13 cellular contexts compared by ENCODE assay signal in genomic region chr6:169786349-169786748, GRCh38. TPM values are rescaled to one million over a fixed set of nuclear protein-coding genes. Genes with fewer than 3 reads are reported as not detected.
DNase-seq lines count a peak whose midpoint lies in the region; TF ChIP-seq lines count a peak whose summit lies in the region.
"Had no signal": no experiment of that assay in that cellular context is flagged by ENCODE, and none has a peak within 500 bp of the region (broad histone marks: within the 10 kb centered on the region; RNA-seq: fewer than 3 reads in every experiment).

No MANE protein-coding gene starts in this region.

- no peak for TF ChIP-seq POLR2A in vagina (IDR thresholded peaks at IDR 0.05)

- no peaks in the 10 kb centered on the region for H3K9me3 ChIP-seq in vagina
- H3K9me3 ChIP-seq: A549, BE2C had no signal

- peaks cover 28% of the 10 kb centered on the region for H3K36me3 Mint-ChIP-seq in progenitor cell of endocrine pancreas (ENCODE audit: insufficient read depth)

- H3K9me3 Mint-ChIP-seq in progenitor cell of endocrine pancreas (ENCODE audit: low read depth), result peaks cover under 1% of the 10 kb centered on the region
- H3K9me3 Mint-ChIP-seq: CD4-positive, alpha-beta memory T cell had no signal

- no peak overlapping the region for H3K4me3 Mint-ChIP-seq in progenitor cell of endocrine pancreas (ENCODE audit: low read depth)

- H3K4me1 ChIP-seq in vagina, result peaks cover 17% of the 10 kb centered on the region
- H3K4me1 ChIP-seq: BE2C had no signal

- H3K4me1 Mint-ChIP-seq in progenitor cell of endocrine pancreas (ENCODE audit: low read depth), result peaks cover 22% of the 10 kb centered on the region

- H3K36me3 ChIP-seq in vagina, result no peaks in the 10 kb centered on the region
- H3K36me3 ChIP-seq: BE2C had no signal

- H3K27me3 ChIP-seq in vagina, result no peaks in the 10 kb centered on the region
- H3K27me3 ChIP-seq: BE2C had no signal

- H3K27ac Mint-ChIP-seq in progenitor cell of endocrine pancreas, result peak overlapping the region; percentile 78
- H3K27ac Mint-ChIP-seq: CD4-positive, alpha-beta memory T cell had no signal

- intact Hi-C loops in vagina (cut with DNase I), result no loop called here

- TF ChIP-seq CTCF in progenitor cell of endocrine pancreas (IDR thresholded peaks at IDR 0.05; ENCODE audit: unreplicated experiment), result no peak
- no peak for TF ChIP-seq CTCF in vagina (IDR thresholded peaks at IDR 0.05)

- no peaks in the 10 kb centered on the region for H3K27me3 Mint-ChIP-seq in progenitor cell of endocrine pancreas

- H3K27ac ChIP-seq in vagina, result no peak overlapping the region
- H3K27ac ChIP-seq: A549, C4-2B, HL-60 had no signal

- H3K4me3 ChIP-seq in vagina, result no peak overlapping the region
- H3K4me3 ChIP-seq: A549, GM12878 had no signal

- DNase-seq in ecto neural progenitor cell (ENCODE audit: low spot score) (peak; percentile 19), islet precursor cell (peak; percentile 17), progenitor cell of endocrine pancreas (ENCODE audit: low spot score, unreplicated experiment) (no peak), vagina (ENCODE audit: extremely low spot score in 2 of 2) (peak; percentile 9 to 29), HPDE6-E6E7 (ENCODE audit: extremely low spot score) (no peak), NCI-H2171 treated with DMSO at 0.1 percent for 48 hours (lab: John Stamatoyannopoulos, UW) (no peak)
- DNase-seq: BE2C; CD4-positive, alpha-beta memory T cell; DMS79 had no signal

RNA-seq across cellular contexts. Expression of gene ERMARD, which starts 34.9 kb away (rescaled TPM):
- total RNA-seq in progenitor cell of endocrine pancreas, result 30.3 and 33.4 TPM in 2 replicates
- 41.5 TPM for total RNA-seq in vagina

RNA-seq across cellular contexts. Expression of gene DYNLT2, which starts 35.0 kb away (rescaled TPM):
- total RNA-seq in progenitor cell of endocrine pancreas (1.6 and 1.8 TPM in 2 replicates), vagina (3.2 TPM)

Comparison
In these comparisons a context has a peak if more than half of its experiments do, and no peak if none do; other contexts are left out.
1. DNase-seq: peak in ecto neural progenitor cell (single experiment), islet precursor cell (single experiment) and vagina (2 of 2); none in progenitor cell of endocrine pancreas (single experiment), HPDE6-E6E7 (single experiment) and NCI-H2171 treated with DMSO at 0.1 percent for 48 hours (single experiment).